ENCODE assay signal across 3 cellular contexts in the genomic region with DNA sequence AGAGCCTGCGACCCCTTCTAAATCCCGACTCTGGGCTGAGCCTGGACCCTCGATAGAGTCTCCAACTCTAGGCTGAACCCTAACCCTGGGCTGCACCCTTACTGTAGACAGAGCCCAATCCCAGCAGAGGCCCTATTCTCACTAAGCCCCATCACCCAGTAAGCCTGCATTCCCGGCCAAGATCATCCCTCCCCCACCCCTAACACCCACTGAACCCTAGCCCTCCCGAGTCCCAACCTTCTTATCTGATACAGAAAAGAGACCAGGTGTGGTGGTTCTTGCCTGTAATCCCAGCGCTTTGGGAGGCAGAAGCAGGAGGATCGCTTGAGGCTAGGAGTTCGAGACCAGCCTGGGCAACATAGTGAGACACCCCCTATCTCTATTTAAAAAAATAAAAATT.
TF ChIP-seq lines count a peak whose summit lies in the region.

No MANE protein-coding gene starts in this region.

TF ChIP-seq in SK-N-SH, 30 proteins besides CTCF, POLR2A, EP300 and RAD21:
- TF ChIP-seq CHD2 (IDR thresholded peaks at IDR 0.05; ENCODE audit: low read length, partially characterized antibody) (no peak), NRF1 (IDR thresholded peaks at IDR 0.05; ENCODE audit: low read depth, low read length) (no peak), RXRA (IDR thresholded peaks at IDR 0.05; ENCODE audit: borderline replicate concordance, low read depth) (no peak), MEF2A (IDR thresholded peaks at IDR 0.05; ENCODE audit: borderline replicate concordance, low read depth) (no peak), RFX5 (IDR thresholded peaks at IDR 0.05; ENCODE audit: low read length) (no peak), MXI1 (IDR thresholded peaks at IDR 0.05; ENCODE audit: low read depth, low read length) (no peak), FOSL2 (IDR thresholded peaks at IDR 0.05; ENCODE audit: borderline replicate concordance, low read depth) (no peak), NFIC (IDR thresholded peaks at IDR 0.05; ENCODE audit: borderline replicate concordance) (no peak), TEAD4 (IDR thresholded peaks at IDR 0.05; ENCODE audit: borderline replicate concordance, insufficient read depth) (no peak), JUND (IDR thresholded peaks at IDR 0.05) (no peak), TCF12 (IDR thresholded peaks at IDR 0.05) (no peak), RCOR1 (IDR thresholded peaks at IDR 0.05; ENCODE audit: low read length) (no peak), TAF1 (IDR thresholded peaks at IDR 0.05; ENCODE audit: borderline replicate concordance, low read depth, low read length) (no peak), ELF1 (IDR thresholded peaks at IDR 0.05) (no peak), GABPA (IDR thresholded peaks at IDR 0.05; ENCODE audit: low read depth) (no peak)
- TF ChIP-seq, protein P1, sequence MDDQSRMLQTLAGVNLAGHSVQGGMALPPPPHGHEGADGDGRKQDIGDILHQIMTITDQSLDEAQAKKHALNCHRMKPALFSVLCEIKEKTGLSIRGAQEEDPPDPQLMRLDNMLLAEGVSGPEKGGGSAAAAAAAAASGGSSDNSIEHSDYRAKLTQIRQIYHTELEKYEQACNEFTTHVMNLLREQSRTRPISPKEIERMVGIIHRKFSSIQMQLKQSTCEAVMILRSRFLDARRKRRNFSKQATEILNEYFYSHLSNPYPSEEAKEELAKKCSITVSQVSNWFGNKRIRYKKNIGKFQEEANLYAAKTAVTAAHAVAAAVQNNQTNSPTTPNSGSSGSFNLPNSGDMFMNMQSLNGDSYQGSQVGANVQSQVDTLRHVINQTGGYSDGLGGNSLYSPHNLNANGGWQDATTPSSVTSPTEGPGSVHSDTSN (IDR thresholded peaks at IDR 0.05) = no peak

TF ChIP-seq in SK-N-SH treated with all-trans-retinoic acid at 6 μM for 48 hours, 23 proteins besides CTCF, POLR2A, EP300 and RAD21:
- TF ChIP-seq, protein P2, sequence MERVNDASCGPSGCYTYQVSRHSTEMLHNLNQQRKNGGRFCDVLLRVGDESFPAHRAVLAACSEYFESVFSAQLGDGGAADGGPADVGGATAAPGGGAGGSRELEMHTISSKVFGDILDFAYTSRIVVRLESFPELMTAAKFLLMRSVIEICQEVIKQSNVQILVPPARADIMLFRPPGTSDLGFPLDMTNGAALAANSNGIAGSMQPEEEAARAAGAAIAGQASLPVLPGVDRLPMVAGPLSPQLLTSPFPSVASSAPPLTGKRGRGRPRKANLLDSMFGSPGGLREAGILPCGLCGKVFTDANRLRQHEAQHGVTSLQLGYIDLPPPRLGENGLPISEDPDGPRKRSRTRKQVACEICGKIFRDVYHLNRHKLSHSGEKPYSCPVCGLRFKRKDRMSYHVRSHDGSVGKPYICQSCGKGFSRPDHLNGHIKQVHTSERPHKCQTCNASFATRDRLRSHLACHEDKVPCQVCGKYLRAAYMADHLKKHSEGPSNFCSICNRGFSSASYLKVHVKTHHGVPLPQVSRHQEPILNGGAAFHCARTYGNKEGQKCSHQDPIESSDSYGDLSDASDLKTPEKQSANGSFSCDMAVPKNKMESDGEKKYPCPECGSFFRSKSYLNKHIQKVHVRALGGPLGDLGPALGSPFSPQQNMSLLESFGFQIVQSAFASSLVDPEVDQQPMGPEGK (CRISPR knock-in tag; IDR thresholded peaks at IDR 0.05; ENCODE audit: borderline replicate concordance) = no peak
- no peak for TF ChIP-seq ZFP3 (CRISPR knock-in tag; IDR thresholded peaks at IDR 0.05)
- TF ChIP-seq, protein P3, sequence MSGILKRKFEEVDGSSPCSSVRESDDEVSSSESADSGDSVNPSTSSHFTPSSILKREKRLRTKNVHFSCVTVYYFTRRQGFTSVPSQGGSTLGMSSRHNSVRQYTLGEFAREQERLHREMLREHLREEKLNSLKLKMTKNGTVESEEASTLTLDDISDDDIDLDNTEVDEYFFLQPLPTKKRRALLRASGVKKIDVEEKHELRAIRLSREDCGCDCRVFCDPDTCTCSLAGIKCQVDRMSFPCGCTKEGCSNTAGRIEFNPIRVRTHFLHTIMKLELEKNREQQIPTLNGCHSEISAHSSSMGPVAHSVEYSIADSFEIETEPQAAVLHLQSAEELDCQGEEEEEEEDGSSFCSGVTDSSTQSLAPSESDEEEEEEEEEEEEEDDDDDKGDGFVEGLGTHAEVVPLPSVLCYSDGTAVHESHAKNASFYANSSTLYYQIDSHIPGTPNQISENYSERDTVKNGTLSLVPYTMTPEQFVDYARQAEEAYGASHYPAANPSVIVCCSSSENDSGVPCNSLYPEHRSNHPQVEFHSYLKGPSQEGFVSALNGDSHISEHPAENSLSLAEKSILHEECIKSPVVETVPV (CRISPR knock-in tag; IDR thresholded peaks at IDR 0.05) = no peak
- TF ChIP-seq PPARA (CRISPR knock-in tag; IDR thresholded peaks at IDR 0.05; ENCODE audit: borderline replicate concordance) = no peak

TF ChIP-seq in endothelial cell of umbilical vein, 7 proteins besides CTCF, POLR2A, EP300 and RAD21:
- no peak for TF ChIP-seq JUN (IDR thresholded peaks at IDR 0.05; ENCODE audit: borderline replicate concordance, insufficient read depth, insufficient read length, low read depth)
- no peak for TF ChIP-seq GATA2 (IDR thresholded peaks at IDR 0.05; ENCODE audit: insufficient read depth, insufficient read length, low read depth, low read length)
- TF ChIP-seq, protein P4, sequence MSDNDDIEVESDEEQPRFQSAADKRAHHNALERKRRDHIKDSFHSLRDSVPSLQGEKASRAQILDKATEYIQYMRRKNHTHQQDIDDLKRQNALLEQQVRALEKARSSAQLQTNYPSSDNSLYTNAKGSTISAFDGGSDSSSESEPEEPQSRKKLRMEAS (IDR thresholded peaks at IDR 0.05; ENCODE audit: insufficient read depth, insufficient read length) = no peak
- no peak for TF ChIP-seq POLR2AphosphoS5 (IDR thresholded peaks at IDR 0.05; ENCODE audit: insufficient read depth, low read depth, low read length)
- TF ChIP-seq FOS (IDR thresholded peaks at IDR 0.05; ENCODE audit: borderline replicate concordance, insufficient read depth, low read length) = no peak
- no peak for TF ChIP-seq EZH2 (IDR thresholded peaks at IDR 0.05; ENCODE audit: borderline replicate concordance, low read depth, low read length, severe bottlenecking)
- no peak for TF ChIP-seq MYC (IDR thresholded peaks at IDR 0.05; ENCODE audit: low read depth, low read length)
